Comparison of ENCODE assay signal across 12 cellular contexts in genomic region chr21:43343095-43343991, GRCh38.
A peak's percentile ranks its signal among the peaks of the same experiment; 100 is the strongest.
DNase-seq lines count a peak whose midpoint lies in the region; ATAC-seq, FAIRE-seq and TF ChIP-seq lines count a peak whose summit lies in the region.
"Had no signal": no experiment of that assay in that cellular context is flagged by ENCODE, and none has a peak within 500 bp of the region (broad histone marks: within the 10 kb centered on the region; RNA-seq: fewer than 3 reads in every experiment).

No MANE protein-coding gene starts in this region.

- TF ChIP-seq CTCF in Calu3 (IDR thresholded peaks at IDR 0.05; ENCODE audit: unreplicated experiment) = no peak
- no peak for TF ChIP-seq CTCF in epithelial cell of esophagus (IDR thresholded peaks at IDR 0.05; ENCODE audit: insufficient read depth, low read depth, low read length, missing control alignments)
- TF ChIP-seq CTCF in pancreas (IDR thresholded peaks at IDR 0.05) = no peak
- no peak for TF ChIP-seq CTCF in uterus (IDR thresholded peaks at IDR 0.05)
- TF ChIP-seq CTCF in brain microvascular endothelial cell (IDR thresholded peaks at IDR 0.05; ENCODE audit: low read depth, low read length, missing control alignments) = no peak
- TF ChIP-seq CTCF in osteocyte (IDR thresholded peaks at IDR 0.05) = no peak

- DNase-seq in Calu3 = peak; percentile 82
- DNase-seq in NCI-H2196 (lab: John Stamatoyannopoulos, UW; ENCODE audit: unreplicated experiment) = peak; percentile 88
- peak; percentile 39 for DNase-seq in epithelial cell of esophagus (ENCODE audit: low read depth)
- peak; percentile 70 to 94 (median 88) for DNase-seq in pancreas
- no peak for DNase-seq in uterus
- no peak for DNase-seq in brain microvascular endothelial cell
- DNase-seq in osteocyte (ENCODE audit: extremely low spot score, unreplicated experiment) = no peak
- DNase-seq: activated CD4-positive, alpha-beta T cell treated with anti-CD3 and anti-CD28 coated beads, Interleukin-2, amount 10 ng/mL, durations not matched to agents 7 days and 5 days; activated naive CD4-positive, alpha-beta T cell; CD4-positive, alpha-beta T cell had no signal

- in situ Hi-C loops in brain microvascular endothelial cell (cut with HindIII; ENCODE audit: low pct_ligation_motif_present, low sequenced_read_pairs) = no loop called here

- H3K4me3 ChIP-seq in epithelial cell of esophagus (ENCODE audit: low read length) = no peak overlapping the region
- no peak overlapping the region for H3K4me3 ChIP-seq in pancreas
- H3K4me3 ChIP-seq in uterus = no peak overlapping the region
- no peak overlapping the region for H3K4me3 ChIP-seq in brain microvascular endothelial cell (ENCODE audit: low read depth, low read length)

- H3K4me1 Mint-ChIP-seq in Calu3 (ENCODE audit: low read depth, unreplicated experiment) = peaks cover 43% of the 10 kb centered on the region
- peaks cover 23% of the 10 kb centered on the region for H3K4me1 Mint-ChIP-seq in osteocyte (ENCODE audit: unreplicated experiment)

- peak in 1 of 2 donors; percentile 20 for TF ChIP-seq POLR2A in uterus (IDR thresholded peaks at IDR 0.05)

- H3K36me3 ChIP-seq in pancreas (no peaks in the 10 kb centered on the region), uterus (no peaks in the 10 kb centered on the region), brain microvascular endothelial cell (replicated peaks) (no peaks in the 10 kb centered on the region)

- H3K27ac ChIP-seq in pancreas (peak overlapping the region; percentile 68 to 86 (median 76)), uterus (no peak overlapping the region), brain microvascular endothelial cell (no peak overlapping the region)

- intact Hi-C loops in Calu3 (cut with micrococcal nuclease; ENCODE audit: unreplicated experiment) (no loop called here), pancreas (cut with DNase I) (no loop called here), uterus (cut with DNase I; ENCODE audit: low total_unique reads) (no loop called here)

- H3K9me3 ChIP-seq in pancreas (no peaks in the 10 kb centered on the region), uterus (no peaks in the 10 kb centered on the region)

- no peaks in the 10 kb centered on the region for H3K27me3 Mint-ChIP-seq in Calu3 (ENCODE audit: unreplicated experiment)
- no peaks in the 10 kb centered on the region for H3K27me3 Mint-ChIP-seq in osteocyte (ENCODE audit: unreplicated experiment)
- H3K27me3 Mint-ChIP-seq: CD4-positive, alpha-beta T cell had no signal

- H3K36me3 Mint-ChIP-seq in Calu3 (ENCODE audit: insufficient read depth, unreplicated experiment) (peaks cover 17% of the 10 kb centered on the region), osteocyte (ENCODE audit: unreplicated experiment) (no peaks in the 10 kb centered on the region)

- H3K4me1 ChIP-seq in pancreas (peaks cover 17 to 24% (median 18%) of the 10 kb centered on the region in 3 donors), uterus (no peaks in the 10 kb centered on the region)

- peak overlapping the region; percentile 36 for H3K4me3 Mint-ChIP-seq in Calu3 (ENCODE audit: low read depth, unreplicated experiment)
- no peak overlapping the region for H3K4me3 Mint-ChIP-seq in osteocyte (ENCODE audit: unreplicated experiment)
- H3K4me3 Mint-ChIP-seq: activated CD4-positive, alpha-beta T cell treated with anti-CD3 and anti-CD28 coated beads, Interleukin-2, amount 10 ng/mL, durations not matched to agents 7 days and 5 days; CD4-positive, alpha-beta T cell had no signal

- ATAC-seq in pancreas (peak; percentile 84 to 88 (median 87)), GM18867 (IDR thresholded peaks at IDR 0.05; ENCODE audit: unreplicated experiment) (no peak)

- no peaks in the 10 kb centered on the region for H3K27me3 ChIP-seq in pancreas
- no peaks in the 10 kb centered on the region for H3K27me3 ChIP-seq in uterus
- no peaks in the 10 kb centered on the region for H3K27me3 ChIP-seq in brain microvascular endothelial cell (replicated peaks)

- WGBS in pancreas, 2 donors = 38 to 40% methylated on average over 22 to 26 of the region's 26 CpGs

- CTCF ChIA-PET in Calu3 (lab: Charles Lee) = interaction anchor here (0.6 to 1.1 kb wide), 2 partner anchors 10 to 146 kb away, joined by 3 read pairs; no protein-coding TSS in a partner anchor

- TSS peak; percentile 75 for BruUV-seq in Calu3 (replicated peaks; lab: Mats Ljungman, UMichigan)

- no peak for FAIRE-seq in pancreas (lab: Jason Lieb, UNC)
- FAIRE-seq: colon had no signal

- no peaks in the 10 kb centered on the region for H3K9me3 Mint-ChIP-seq in Calu3 (ENCODE audit: low read depth, unreplicated experiment)
- no peaks in the 10 kb centered on the region for H3K9me3 Mint-ChIP-seq in osteocyte (ENCODE audit: unreplicated experiment)
- H3K9me3 Mint-ChIP-seq: activated CD4-positive, alpha-beta T cell treated with anti-CD3 and anti-CD28 coated beads, Interleukin-2, amount 10 ng/mL, durations not matched to agents 7 days and 5 days; CD4-positive, alpha-beta T cell had no signal

- H3K27ac Mint-ChIP-seq in Calu3 (ENCODE audit: unreplicated experiment) (peak overlapping the region; percentile 62), osteocyte (ENCODE audit: unreplicated experiment) (no peak overlapping the region)
- H3K27ac Mint-ChIP-seq: activated CD4-positive, alpha-beta T cell treated with anti-CD3 and anti-CD28 coated beads, Interleukin-2, amount 10 ng/mL, durations not matched to agents 7 days and 5 days; CD4-positive, alpha-beta T cell had no signal

Comparison
In these comparisons a context has a peak if more than half of its experiments do, and no peak if none do; other contexts are left out.
1. DNase-seq: peak in Calu3 (single experiment), NCI-H2196 (single experiment), epithelial cell of esophagus (single experiment) and pancreas (6 of 6); none in uterus (0 of 2), brain microvascular endothelial cell (single experiment) and osteocyte (single experiment).
2. H3K27ac ChIP-seq: peak in pancreas (4 of 4); none in uterus (0 of 2) and brain microvascular endothelial cell (single experiment).